Comparison of ENCODE assay signal across 8 cellular contexts in genomic region chr17:60135951-60136666, GRCh38. TPM values are rescaled to one million over a fixed set of nuclear protein-coding genes. Genes with fewer than 3 reads are reported as not detected.
A peak's percentile ranks its signal among the peaks of the same experiment; 100 is the strongest.
DNase-seq lines count a peak whose midpoint lies in the region; ATAC-seq and TF ChIP-seq lines count a peak whose summit lies in the region.

No MANE protein-coding gene starts in this region.

- peaks cover 8% of the 10 kb centered on the region for H3K4me1 Mint-ChIP-seq in Caco-2 (ENCODE audit: low read depth, unreplicated experiment)

- H3K36me3 Mint-ChIP-seq in Caco-2 (ENCODE audit: insufficient read depth, unreplicated experiment): peaks cover 5% of the 10 kb centered on the region

- no peak for TF ChIP-seq POLR2A in esophagus muscularis mucosa (IDR thresholded peaks at IDR 0.05; ENCODE audit: low read depth)

- DNase-seq in Caco-2: peak in 1 of 2 experiments; percentile 24
- peak; percentile 11 for DNase-seq in RWPE2 (ENCODE audit: low spot score)
- no peak for DNase-seq in esophagus muscularis mucosa (ENCODE audit: extremely low spot score)
- no peak for DNase-seq in foreskin melanocyte
- no peak for DNase-seq in NCI-H2196 treated with DMSO at 0.1 percent for 48 hours (lab: John Stamatoyannopoulos, UW; ENCODE audit: unreplicated experiment)
- no peak for DNase-seq in hippocampal formation (lab: John Stamatoyannopoulos, UW)

- TF ChIP-seq EP300 in esophagus muscularis mucosa (IDR thresholded peaks at IDR 0.05): no peak

- no peaks in the 10 kb centered on the region for H3K9me3 ChIP-seq in Caco-2
- H3K9me3 ChIP-seq in RWPE2 (ENCODE audit: severe bottlenecking): no peaks in the 10 kb centered on the region
- H3K9me3 ChIP-seq in esophagus muscularis mucosa: no peaks in the 10 kb centered on the region
- no peaks in the 10 kb centered on the region for H3K9me3 ChIP-seq in parathyroid adenoma (ENCODE audit: control insufficient read depth, low read length)

- POLR2A ChIA-PET in Caco-2 (lab: Charles Lee): no interaction called here

- 82% methylated on average over 11 of the region's 13 CpGs for WGBS in esophagus muscularis mucosa

- ATAC-seq in RWPE2 (ENCODE audit: low read depth) (no peak), GM18858 (IDR thresholded peaks at IDR 0.05; ENCODE audit: unreplicated experiment) (no peak)

- H3K9me3 Mint-ChIP-seq in Caco-2 (ENCODE audit: unreplicated experiment): no peaks in the 10 kb centered on the region

- H3K27ac ChIP-seq in RWPE2 (ENCODE audit: poor library complexity, severe bottlenecking) (no peak overlapping the region), esophagus muscularis mucosa (replicated peaks in 1 of 4) (peak overlapping the region in 1 of 4 donors; percentile 63), parathyroid adenoma (no peak overlapping the region)

- H3K4me3 ChIP-seq in Caco-2 (ENCODE audit: low read depth, low read length) (peak overlapping the region; percentile 95), RWPE2 (ENCODE audit: severe bottlenecking) (peak overlapping the region; percentile 82), esophagus muscularis mucosa (peak overlapping the region; percentile 61 to 90 (median 68)), parathyroid adenoma (ENCODE audit: low read depth, low read length) (no peak overlapping the region)

- H3K4me2 ChIP-seq in parathyroid adenoma (ENCODE audit: low read length): peak overlapping the region; percentile 85

- peak overlapping the region; percentile 78 for H2AFZ ChIP-seq in parathyroid adenoma

- CTCF ChIA-PET in Caco-2 (lab: Charles Lee): no interaction called here

- peak overlapping the region; percentile 94 for H3K4me3 Mint-ChIP-seq in Caco-2 (ENCODE audit: unreplicated experiment)

- H3K27me3 ChIP-seq in Caco-2 (replicated peaks; ENCODE audit: control insufficient read depth, insufficient read depth, low read length): no peaks in the 10 kb centered on the region
- H3K27me3 ChIP-seq in RWPE2 (ENCODE audit: insufficient read depth, poor library complexity, severe bottlenecking): peaks cover 30% of the 10 kb centered on the region
- H3K27me3 ChIP-seq in esophagus muscularis mucosa: peaks cover 0 to 43% (median 25%) of the 10 kb centered on the region in 4 donors
- peaks cover 6% of the 10 kb centered on the region for H3K27me3 ChIP-seq in parathyroid adenoma (ENCODE audit: control insufficient read depth, insufficient read depth, low read length)

- H3K27me3 Mint-ChIP-seq in Caco-2 (ENCODE audit: insufficient read depth, unreplicated experiment): no peaks in the 10 kb centered on the region

- H3K4me1 ChIP-seq in Caco-2: no peaks in the 10 kb centered on the region
- H3K4me1 ChIP-seq in RWPE2 (ENCODE audit: insufficient read depth, poor library complexity, severe bottlenecking): no peaks in the 10 kb centered on the region
- H3K4me1 ChIP-seq in esophagus muscularis mucosa: peaks cover 35 to 50% (median 43%) of the 10 kb centered on the region in 4 donors
- H3K4me1 ChIP-seq in parathyroid adenoma: no peaks in the 10 kb centered on the region

- no peak overlapping the region for H3K27ac Mint-ChIP-seq in Caco-2 (ENCODE audit: unreplicated experiment)

- H3K9ac ChIP-seq in parathyroid adenoma: no peak overlapping the region

- no peaks in the 10 kb centered on the region for H3K36me3 ChIP-seq in Caco-2 (ENCODE audit: control insufficient read depth, insufficient read depth, low read length)
- H3K36me3 ChIP-seq in RWPE2 (ENCODE audit: low read depth): peaks cover 16% of the 10 kb centered on the region
- peaks cover 0 to 12% (median 4%) of the 10 kb centered on the region in 4 donors for H3K36me3 ChIP-seq in esophagus muscularis mucosa
- H3K36me3 ChIP-seq in parathyroid adenoma (ENCODE audit: control insufficient read depth, insufficient read depth, low read length): no peaks in the 10 kb centered on the region

- TF ChIP-seq CTCF in Caco-2 (IDR thresholded peaks at IDR 0.05; ENCODE audit: insufficient read depth in 1 of 2, low read depth in 1 of 2, low read length in 1 of 2, severe bottlenecking in 1 of 2, unreplicated experiment in 1 of 2) (no peak), RWPE2 (IDR thresholded peaks at IDR 0.05; ENCODE audit: poor library complexity, severe bottlenecking) (no peak), esophagus muscularis mucosa (IDR thresholded peaks at IDR 0.05) (no peak), parathyroid adenoma (IDR thresholded peaks at IDR 0.05) (no peak)

- intact Hi-C loops in Caco-2 (cut with micrococcal nuclease; ENCODE audit: unreplicated experiment) (no loop called here), esophagus muscularis mucosa (cut with DNase I) (loop anchor here (5.0 kb wide), 1 partner anchor 301 kb away; no protein-coding TSS in a partner anchor)

- BruUV-seq in Caco-2 (replicated peaks; lab: Mats Ljungman, UMichigan): no TSS peak

- no peaks in the 10 kb centered on the region for H3K79me2 ChIP-seq in parathyroid adenoma

RNA-seq across cellular contexts. Expression of gene CA4, which starts 13.7 kb away (rescaled TPM):
- total RNA-seq in Caco-2 (2022) (not detected in 2 replicates), esophagus muscularis mucosa (1 to 10 TPM; 2.1 to 8.3 (median 4.3) TPM)

RNA-seq across cellular contexts. Expression of gene HEATR6, which starts 57.4 kb away (rescaled TPM):
- total RNA-seq in Caco-2 (2022) (18.8 and 20.5 TPM in 2 replicates), esophagus muscularis mucosa (10 to 100 TPM; 14.6 to 25.3 (median 18.0) TPM)
